2 cellular contexts compared by ENCODE assay signal in the genomic region with DNA sequence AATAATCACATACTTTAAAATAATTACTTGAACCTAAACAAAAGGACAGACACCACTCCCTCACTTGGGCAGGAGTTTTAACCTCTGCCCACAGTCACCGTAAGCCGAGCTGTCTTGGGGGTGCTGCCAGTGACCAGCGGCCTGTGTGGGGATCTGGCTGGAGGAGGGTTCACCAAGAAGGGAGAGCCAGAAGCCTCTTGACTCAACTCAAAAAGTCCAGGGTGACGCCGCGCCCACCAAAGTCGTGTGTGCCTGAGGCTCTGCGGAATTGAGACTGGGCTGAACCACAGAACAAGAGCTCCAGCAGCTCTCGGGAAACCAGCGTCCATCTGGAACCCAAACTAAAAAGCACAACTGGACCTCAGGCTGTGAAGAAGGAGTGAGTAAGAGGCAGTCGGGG.
TF ChIP-seq lines count a peak whose summit lies in the region.

No MANE protein-coding gene starts in this region.

TF ChIP-seq in IMR-90, 13 proteins besides CTCF, POLR2A, EP300 and RAD21:
- no peak for TF ChIP-seq RCOR1 (IDR thresholded peaks at IDR 0.05; ENCODE audit: insufficient replicate concordance, low read length)

TF ChIP-seq in H1, 55 proteins besides CTCF, POLR2A, EP300 and RAD21:
- TF ChIP-seq RXRA (IDR thresholded peaks at IDR 0.05; ENCODE audit: insufficient read depth, low read depth, low read length) (no peak), SP2 (IDR thresholded peaks at IDR 0.05; ENCODE audit: low read length) (no peak), POU5F1 (IDR thresholded peaks at IDR 0.05; ENCODE audit: low read depth, low read length) (no peak), MAFK (IDR thresholded peaks at IDR 0.05; ENCODE audit: low read depth, low read length) (no peak), EZH2 (IDR thresholded peaks at IDR 0.05; ENCODE audit: low read depth, low read length, severe bottlenecking) (no peak), TBP (IDR thresholded peaks at IDR 0.05; ENCODE audit: low read depth, low read length) (no peak), TAF1 (IDR thresholded peaks at IDR 0.05; ENCODE audit: low read depth, low read length) (no peak), CREB1 (IDR thresholded peaks at IDR 0.05) (no peak), CBX5 (IDR thresholded peaks at IDR 0.05; ENCODE audit: low read depth, low read length) (no peak)
- TF ChIP-seq, protein P1, sequence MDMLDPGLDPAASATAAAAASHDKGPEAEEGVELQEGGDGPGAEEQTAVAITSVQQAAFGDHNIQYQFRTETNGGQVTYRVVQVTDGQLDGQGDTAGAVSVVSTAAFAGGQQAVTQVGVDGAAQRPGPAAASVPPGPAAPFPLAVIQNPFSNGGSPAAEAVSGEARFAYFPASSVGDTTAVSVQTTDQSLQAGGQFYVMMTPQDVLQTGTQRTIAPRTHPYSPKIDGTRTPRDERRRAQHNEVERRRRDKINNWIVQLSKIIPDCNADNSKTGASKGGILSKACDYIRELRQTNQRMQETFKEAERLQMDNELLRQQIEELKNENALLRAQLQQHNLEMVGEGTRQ (IDR thresholded peaks at IDR 0.05; ENCODE audit: low read length), result no peak
